27 cellular contexts compared by ENCODE assay signal in genomic region chr2:144280009-144280408, GRCh38.
"Had no signal": no experiment of that assay in that cellular context is flagged by ENCODE, and none has a peak within 500 bp of the region (broad histone marks: within the 10 kb centered on the region; RNA-seq: fewer than 3 reads in every experiment).

No MANE protein-coding gene starts in this region.

- H3K9me3 Mint-ChIP-seq: effector memory CD8-positive, alpha-beta T cell; memory B cell; nephron; neural progenitor cell had no signal

- H3K27ac Mint-ChIP-seq: memory B cell, nephron, neural progenitor cell, progenitor cell of endocrine pancreas had no signal

- H3K9ac ChIP-seq: neural progenitor cell, parathyroid adenoma had no signal

- H3K4me2 ChIP-seq: hepatocyte, neural progenitor cell, smooth muscle cell had no signal

- H3K4me3 ChIP-seq: esophagus squamous epithelium, gastroesophageal sphincter, heart left ventricle, hepatocyte, lung, neural progenitor cell, smooth muscle cell, stomach, thyroid gland, vagina had no signal

- H3K4me1 ChIP-seq: esophagus squamous epithelium, gastroesophageal sphincter, neural progenitor cell, parathyroid adenoma, stomach, thyroid gland, vagina had no signal

- H3K79me2 ChIP-seq: hepatocyte, parathyroid adenoma had no signal

- H3K27me3 Mint-ChIP-seq: effector memory CD8-positive, alpha-beta T cell; memory B cell; progenitor cell of endocrine pancreas had no signal

- H3K9me3 ChIP-seq: esophagus squamous epithelium, gastroesophageal sphincter, heart left ventricle, stomach, thyroid gland, vagina had no signal

- H3K36me3 ChIP-seq: esophagus squamous epithelium, gastroesophageal sphincter, heart left ventricle, neural progenitor cell, stomach, thyroid gland, vagina had no signal

- H2AFZ ChIP-seq: hepatocyte, neural progenitor cell, parathyroid adenoma had no signal

- H3K4me1 Mint-ChIP-seq: nephron had no signal

- H3K27ac ChIP-seq: esophagus squamous epithelium, gastroesophageal sphincter, heart left ventricle, hepatocyte, neural progenitor cell, parathyroid adenoma, stomach, thyroid gland, vagina had no signal

- H3K27me3 ChIP-seq: esophagus squamous epithelium, gastroesophageal sphincter, heart left ventricle, hepatocyte, neural progenitor cell, stomach, thyroid gland, vagina had no signal

- DNase-seq: cortex of kidney; effector memory CD8-positive, alpha-beta T cell; erythroblast; esophagus squamous epithelium; foreskin fibroblast; heart left ventricle; kidney; stimulated activated CD4-positive, alpha-beta T cell treated with anti-CD3 and anti-CD28 coated beads, Interleukin-12 subunit alpha, Interleukin-12 subunit beta, amount 100 ng/mL, for 4 hours; stimulated activated CD4-positive, alpha-beta T cell treated with anti-CD3 and anti-CD28 coated beads, Interleukin-1b, Interleukin-23, amount 100 ng/mL, for 48 hours; stimulated activated CD4-positive, alpha-beta T cell treated with anti-CD3 and anti-CD28 coated beads, Interleukin-4, amount 100 ng/mL, for 1 hour; stimulated activated CD8-positive, alpha-beta memory T cell treated with anti-CD3 and anti-CD28 coated beads, Interleukin-4, amount 100 ng/mL, for 48 hours; stimulated activated naive CD4-positive, alpha-beta T cell treated with Interleukin-2 at 50 U/mL for 16 hours; stomach; thyroid gland; trophoblast cell had no signal

- H3K36me3 Mint-ChIP-seq: memory B cell had no signal

- ATAC-seq: effector memory CD8-positive, alpha-beta T cell; gastroesophageal sphincter; heart left ventricle; left lobe of liver; sciatic nerve had no signal

- H3K4me3 Mint-ChIP-seq: memory B cell, nephron, neural progenitor cell had no signal
